In genomic region chr2:26243643-26244478, GRCh38 we compare ENCODE assay signal across 2 cellular contexts.
TF ChIP-seq lines count a peak whose summit lies in the region.

No MANE protein-coding gene starts in this region.

TF ChIP-seq in SK-N-SH, 30 proteins besides CTCF, POLR2A, EP300 and RAD21 (continued from another document):
- TF ChIP-seq, protein P1, sequence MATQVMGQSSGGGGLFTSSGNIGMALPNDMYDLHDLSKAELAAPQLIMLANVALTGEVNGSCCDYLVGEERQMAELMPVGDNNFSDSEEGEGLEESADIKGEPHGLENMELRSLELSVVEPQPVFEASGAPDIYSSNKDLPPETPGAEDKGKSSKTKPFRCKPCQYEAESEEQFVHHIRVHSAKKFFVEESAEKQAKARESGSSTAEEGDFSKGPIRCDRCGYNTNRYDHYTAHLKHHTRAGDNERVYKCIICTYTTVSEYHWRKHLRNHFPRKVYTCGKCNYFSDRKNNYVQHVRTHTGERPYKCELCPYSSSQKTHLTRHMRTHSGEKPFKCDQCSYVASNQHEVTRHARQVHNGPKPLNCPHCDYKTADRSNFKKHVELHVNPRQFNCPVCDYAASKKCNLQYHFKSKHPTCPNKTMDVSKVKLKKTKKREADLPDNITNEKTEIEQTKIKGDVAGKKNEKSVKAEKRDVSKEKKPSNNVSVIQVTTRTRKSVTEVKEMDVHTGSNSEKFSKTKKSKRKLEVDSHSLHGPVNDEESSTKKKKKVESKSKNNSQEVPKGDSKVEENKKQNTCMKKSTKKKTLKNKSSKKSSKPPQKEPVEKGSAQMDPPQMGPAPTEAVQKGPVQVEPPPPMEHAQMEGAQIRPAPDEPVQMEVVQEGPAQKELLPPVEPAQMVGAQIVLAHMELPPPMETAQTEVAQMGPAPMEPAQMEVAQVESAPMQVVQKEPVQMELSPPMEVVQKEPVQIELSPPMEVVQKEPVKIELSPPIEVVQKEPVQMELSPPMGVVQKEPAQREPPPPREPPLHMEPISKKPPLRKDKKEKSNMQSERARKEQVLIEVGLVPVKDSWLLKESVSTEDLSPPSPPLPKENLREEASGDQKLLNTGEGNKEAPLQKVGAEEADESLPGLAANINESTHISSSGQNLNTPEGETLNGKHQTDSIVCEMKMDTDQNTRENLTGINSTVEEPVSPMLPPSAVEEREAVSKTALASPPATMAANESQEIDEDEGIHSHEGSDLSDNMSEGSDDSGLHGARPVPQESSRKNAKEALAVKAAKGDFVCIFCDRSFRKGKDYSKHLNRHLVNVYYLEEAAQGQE (IDR thresholded peaks at IDR 0.05; ENCODE audit: low read depth, low read length), result no peak
- TF ChIP-seq ZBTB33 (IDR thresholded peaks at IDR 0.05; ENCODE audit: borderline replicate concordance, low read depth) (no peak), MAX (IDR thresholded peaks at IDR 0.05; ENCODE audit: low read depth) (0 out of 2 replicates have a peak, but pooled peaks have one; percentile 12), RFX5 (IDR thresholded peaks at IDR 0.05; ENCODE audit: low read length) (no peak), POLR2AphosphoS5 (IDR thresholded peaks at IDR 0.05; ENCODE audit: low read depth, low read length) (no peak), TAF1 (IDR thresholded peaks at IDR 0.05; ENCODE audit: borderline replicate concordance, low read depth, low read length) (peak; percentile 52; the same call in 1 of the 2 replicates), IRF3 (IDR thresholded peaks at IDR 0.05; ENCODE audit: low read depth, low read length) (no peak), SIN3A (IDR thresholded peaks at IDR 0.05; ENCODE audit: borderline replicate concordance, low read depth, low read length) (0 out of 2 replicates have a peak, but pooled peaks have one; percentile 26), SMC3 (IDR thresholded peaks at IDR 0.05; ENCODE audit: low read depth, low read length) (no peak), GATA2 (CRISPR knock-in tag; IDR thresholded peaks at IDR 0.05) (no peak), NFIC (IDR thresholded peaks at IDR 0.05; ENCODE audit: borderline replicate concordance) (no peak), FOXJ3 (CRISPR knock-in tag; IDR thresholded peaks at IDR 0.05) (no peak), CHD2 (IDR thresholded peaks at IDR 0.05; ENCODE audit: low read length, partially characterized antibody) (no peak)

TF ChIP-seq in endothelial cell of umbilical vein, 7 proteins besides CTCF, POLR2A, EP300 and RAD21 (continued from another document):
- TF ChIP-seq MAX (IDR thresholded peaks at IDR 0.05; ENCODE audit: insufficient read depth, insufficient read length), result no peak
